ENCODE assay signal across 8 cellular contexts in the genomic region with DNA sequence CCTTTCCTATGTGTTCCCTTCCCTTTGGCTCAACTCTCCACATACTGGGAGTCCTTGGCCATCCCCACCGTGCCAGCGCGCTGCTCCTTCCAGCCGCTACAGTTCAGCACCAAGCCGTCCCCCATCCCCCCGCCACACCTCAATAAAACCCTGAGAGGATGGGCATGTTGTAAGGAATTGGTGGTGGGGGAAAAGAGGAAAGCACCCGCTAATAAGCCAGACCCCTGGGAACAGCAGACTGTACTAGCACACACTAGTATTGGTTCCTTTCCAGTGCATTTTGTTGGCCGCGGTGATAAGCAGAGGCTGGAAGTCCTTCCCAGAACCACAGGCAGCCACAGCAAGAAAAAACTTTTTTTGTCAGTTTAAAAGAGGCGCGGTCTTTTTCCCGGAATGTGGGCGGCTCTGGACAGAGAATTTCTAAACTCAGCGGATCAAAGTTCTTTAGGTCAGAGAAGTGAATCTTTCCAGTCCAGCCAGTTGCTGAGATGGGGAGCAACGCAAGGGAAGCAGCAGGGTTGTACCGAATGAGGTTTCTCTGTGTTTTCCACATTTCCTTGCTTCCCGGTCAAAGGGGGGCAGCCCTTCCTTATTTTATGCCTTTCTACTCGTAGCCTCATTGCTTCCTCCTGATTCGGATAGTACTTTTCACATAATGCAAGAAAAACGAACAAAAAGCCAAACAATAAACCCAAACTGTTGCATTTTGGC. TPM values are rescaled to one million over a fixed set of nuclear protein-coding genes. Genes with fewer than 3 reads are reported as not detected.
DNase-seq lines count a peak whose midpoint lies in the region; ATAC-seq and TF ChIP-seq lines count a peak whose summit lies in the region.

No MANE protein-coding gene starts in this region.

- TF ChIP-seq CTCF in ascending aorta (IDR thresholded peaks at IDR 0.05) (peak in 1 of 3 experiments; percentile 41), kidney epithelial cell (IDR thresholded peaks at IDR 0.05; ENCODE audit: insufficient read depth, low read length, poor library complexity, severe bottlenecking) (no peak)

- no peak overlapping the region for H3K27ac Mint-ChIP-seq in stimulated activated naive B cell treated with anti-CD40 and anti-IgM and Interleukin-4, amounts not matched to agents 10 μg/mL and 1 μg/mL and 100 μg/mL, for 72 hours

- H3K27me3 ChIP-seq in HUES48 (ENCODE audit: control insufficient read depth, insufficient read depth, low read length) (peaks cover 54% of the 10 kb centered on the region), ascending aorta (no peaks in the 10 kb centered on the region), kidney epithelial cell (ENCODE audit: control insufficient read depth, insufficient read depth, low read length) (no peaks in the 10 kb centered on the region)

- H3K4me3 ChIP-seq in HUES48 (ENCODE audit: low read depth, low read length) (peak overlapping the region; percentile 80), ascending aorta (peak overlapping the region; percentile 81 to 90), kidney epithelial cell (ENCODE audit: low read depth, low read length) (peak overlapping the region; percentile 57)

- H3K4me1 ChIP-seq in HUES48 (ENCODE audit: control insufficient read depth, insufficient read depth, low read length) (peaks cover 4% of the 10 kb centered on the region; the same call in 1 of the 2 replicates), ascending aorta (peaks cover 0 to 4% of the 10 kb centered on the region in 2 donors)

- intact Hi-C loops in ascending aorta (cut with DNase I), result loop anchor here (1.0 to 5.0 kb wide), 3 partner anchors 41 to 203 kb away; no protein-coding TSS in a partner anchor

- H3K36me3 ChIP-seq in HUES48 (ENCODE audit: control insufficient read depth, insufficient read depth, low read length) (no peaks in the 10 kb centered on the region), ascending aorta (no peaks in the 10 kb centered on the region), kidney epithelial cell (ENCODE audit: control insufficient read depth, insufficient read depth, low read length) (no peaks in the 10 kb centered on the region)

- no peak overlapping the region for H3K9ac ChIP-seq in HUES48 (ENCODE audit: low read depth, low read length)

- peaks cover 12 to 17% of the 10 kb centered on the region in 2 donors for H3K4me1 Mint-ChIP-seq in stimulated activated naive B cell treated with anti-CD40 and anti-IgM and Interleukin-4, amounts not matched to agents 10 μg/mL and 1 μg/mL and 100 μg/mL, for 72 hours

- ATAC-seq in stimulated activated naive B cell treated with anti-CD40 and anti-IgM and Interleukin-4, amounts not matched to agents 10 μg/mL and 1 μg/mL and 100 μg/mL, for 72 hours (replicated peaks), result no peak
- ATAC-seq in GM18858 (IDR thresholded peaks at IDR 0.05; ENCODE audit: unreplicated experiment), result no peak

- DNase-seq in ascending aorta (ENCODE audit: low spot score in 2 of 2) (no peak), kidney epithelial cell (ENCODE audit: low read depth) (no peak), NCI-H446 (lab: John Stamatoyannopoulos, UW) (no peak), NCI-H2107 treated with DMSO at 0.1 percent for 48 hours (lab: John Stamatoyannopoulos, UW; ENCODE audit: unreplicated experiment) (no peak), NOMO-1 treated with dmso at 0.1 percent for 144 hours (lab: John Stamatoyannopoulos, UW; ENCODE audit: unreplicated experiment) (no peak)
- no peak for DNase-seq in stimulated activated naive B cell treated with anti-CD40 and anti-IgM and Interleukin-4, amounts not matched to agents 10 μg/mL and 1 μg/mL and 100 μg/mL, for 72 hours

- peaks cover 35 to 44% of the 10 kb centered on the region in 2 donors for H3K27me3 Mint-ChIP-seq in stimulated activated naive B cell treated with anti-CD40 and anti-IgM and Interleukin-4, amounts not matched to agents 10 μg/mL and 1 μg/mL and 100 μg/mL, for 72 hours

- H3K36me3 Mint-ChIP-seq in stimulated activated naive B cell treated with anti-CD40 and anti-IgM and Interleukin-4, amounts not matched to agents 10 μg/mL and 1 μg/mL and 100 μg/mL, for 72 hours, result peaks cover 3 to 7% of the 10 kb centered on the region in 2 donors

- no peaks in the 10 kb centered on the region for H3K9me3 Mint-ChIP-seq in stimulated activated naive B cell treated with anti-CD40 and anti-IgM and Interleukin-4, amounts not matched to agents 10 μg/mL and 1 μg/mL and 100 μg/mL, for 72 hours

- no peak overlapping the region for H3K27ac ChIP-seq in HUES48 (ENCODE audit: low read depth, low read length)
- H3K27ac ChIP-seq in ascending aorta, result peak overlapping the region in 1 of 2 donors; percentile 51

- peak overlapping the region; percentile 60 to 79 for H3K4me3 Mint-ChIP-seq in stimulated activated naive B cell treated with anti-CD40 and anti-IgM and Interleukin-4, amounts not matched to agents 10 μg/mL and 1 μg/mL and 100 μg/mL, for 72 hours

- H3K9me3 ChIP-seq in HUES48 (ENCODE audit: control insufficient read depth, insufficient read depth, low read length) (no peaks in the 10 kb centered on the region), ascending aorta (no peaks in the 10 kb centered on the region)

RNA-seq across cellular contexts. Expression of a gene that starts 2.1 kb away (rescaled TPM):
- total RNA-seq in ascending aorta, result 51.3 TPM
- total RNA-seq in kidney epithelial cell, result 1.7 and 2.5 TPM in 2 replicates

Comparison
In these comparisons a context has a peak if more than half of its experiments do, and no peak if none do; other contexts are left out.
1. RNA of a gene that starts 2.1 kb away (total RNA-seq): 51.3 TPM in ascending aorta (single experiment); 1.7 to 2.5 TPM in kidney epithelial cell; every median in the first group is over 10 times any median in the second.
2. Peak in every context shown above with its lines, with median percentiles within 50 percentile points of each other: H3K4me3 ChIP-seq.